In genomic region chr14:55580401-55581010, GRCh38 we compare ENCODE assay signal across 2 cellular contexts.
TF ChIP-seq lines count a peak whose summit lies in the region.

No MANE protein-coding gene starts in this region.

TF ChIP-seq in A549, 52 proteins besides CTCF, POLR2A, EP300 and RAD21 (continued from another document):
- peak; percentile 64; the same call in 1 of the 2 replicates for TF ChIP-seq HMGXB4 (CRISPR knock-in tag; IDR thresholded peaks at IDR 0.05; ENCODE audit: borderline replicate concordance)
- no peak for TF ChIP-seq ZC3H11A (IDR thresholded peaks at IDR 0.05)
- no peak for TF ChIP-seq BCL3 (IDR thresholded peaks at IDR 0.05)
- TF ChIP-seq KDM5A (IDR thresholded peaks at IDR 0.05) = no peak

TF ChIP-seq in GM12878, 131 proteins besides CTCF, POLR2A, EP300 and RAD21 (continued from another document):
- TF ChIP-seq RELB (IDR thresholded peaks at IDR 0.05; ENCODE audit: low read depth) (no peak), STAT3 (IDR thresholded peaks at IDR 0.05; ENCODE audit: low read depth, low read length) (no peak), ZNF687 (IDR thresholded peaks at IDR 0.05) (no peak), KAT2A (conservative IDR thresholded peaks at IDR 0.05; ENCODE audit: control insufficient read depth, low read depth, low read length) (no peak), EGR1 (IDR thresholded peaks at IDR 0.05; ENCODE audit: borderline replicate concordance in 1 of 2, low read depth in 2 of 2, low read length in 2 of 2) (0 out of 3 replicates have a peak, but pooled peaks of 1 of the 2 experiments have one; percentile 3), TAF1 (IDR thresholded peaks at IDR 0.05; ENCODE audit: borderline replicate concordance, low read depth, low read length) (no peak), POU2F2 (IDR thresholded peaks at IDR 0.05; ENCODE audit: borderline replicate concordance, low read depth, low read length) (no peak), NRF1 (conservative IDR thresholded peaks at IDR 0.05; ENCODE audit: low read depth, low read length) (no peak), CREM (IDR thresholded peaks at IDR 0.05; ENCODE audit: low read depth) (no peak), HDAC2 (IDR thresholded peaks at IDR 0.05) (no peak), NR2F1 (conservative IDR thresholded peaks at IDR 0.05) (0 out of 2 replicates have a peak, but pooled peaks have one; percentile 46), HCFC1 (IDR thresholded peaks at IDR 0.05; ENCODE audit: low read length) (no peak; the same call in 1 of the 2 replicates), TCF7 (IDR thresholded peaks at IDR 0.05; ENCODE audit: borderline replicate concordance) (no peak), YY1 (IDR thresholded peaks at IDR 0.05; ENCODE audit: low read depth, low read length) (no peak), BRCA1 (IDR thresholded peaks at IDR 0.05; ENCODE audit: low read depth, low read length) (no peak), HDAC6 (IDR thresholded peaks at IDR 0.05; ENCODE audit: unreplicated experiment) (no peak), MXI1 (IDR thresholded peaks at IDR 0.05; ENCODE audit: low read depth, low read length) (no peak), IRF5 (IDR thresholded peaks at IDR 0.05; ENCODE audit: borderline replicate concordance) (no peak), SUPT20H (IDR thresholded peaks at IDR 0.05; ENCODE audit: borderline replicate concordance, control insufficient read depth, low read depth, low read length) (no peak), CUX1 (IDR thresholded peaks at IDR 0.05; ENCODE audit: insufficient replicate concordance, low read depth, low read length) (no peak), GATAD2B (conservative IDR thresholded peaks at IDR 0.05; ENCODE audit: low read depth) (0 out of 2 replicates have a peak, but pooled peaks have one; percentile 44), ESRRA (IDR thresholded peaks at IDR 0.05; ENCODE audit: low read length) (no peak)
